33 cellular contexts compared by ENCODE assay signal in genomic region chr17:3949418-3949817, GRCh38. TPM values are rescaled to one million over a fixed set of nuclear protein-coding genes. Genes with fewer than 3 reads are reported as not detected.
"Had no signal": no experiment of that assay in that cellular context is flagged by ENCODE, and none has a peak within 500 bp of the region (broad histone marks: within the 10 kb centered on the region; RNA-seq: fewer than 3 reads in every experiment).

No MANE protein-coding gene starts in this region.

- DNase-seq: activated CD4-positive, alpha-beta T cell treated with anti-CD3 and anti-CD28 coated beads, Interleukin-2, amount 10 ng/mL, durations not matched to agents 24 days and 14 days; activated CD8-positive, alpha-beta memory T cell treated with anti-CD3 and anti-CD28 coated beads, Interleukin-2, amount 50 U/mL, for 4 hours; activated effector memory CD4-positive, alpha-beta T cell treated with Interleukin-2 at 50 U/mL for 16 hours; activated naive CD4-positive, alpha-beta T cell treated with Interleukin-2 at 50 U/mL for 16 hours; activated naive CD8-positive, alpha-beta T cell treated with anti-CD3 and anti-CD28 coated beads, Interleukin-2, amount 10 ng/mL, durations not matched to agents 7 days and 5 days; activated T-cell treated with anti-CD3 and anti-CD28 coated beads, Interleukin-2, amount 50 U/mL, for 48 hours; amniotic stem cell; brain microvascular endothelial cell; cortex of kidney; effector memory CD8-positive, alpha-beta T cell; erythroblast; gastrocnemius medialis; glutamatergic neuron; islet precursor cell; left ventricle myocardium superior; ovary; stimulated activated CD4-positive, alpha-beta T cell treated with anti-CD3 and anti-CD28 coated beads, Interleukin-12 subunit alpha, Interleukin-12 subunit beta, amount 100 ng/mL, for 4 hours; stimulated activated CD4-positive, alpha-beta T cell treated with anti-CD3 and anti-CD28 coated beads, Interleukin-4, amount 100 ng/mL, for 1 hour; trophoblast cell had no signal

- FAIRE-seq: astrocyte, TTC549, urothelium cell line had no signal

- H3K27ac ChIP-seq: brain microvascular endothelial cell, gastrocnemius medialis, ovary, skin epidermis, thoracic aorta, VCaP had no signal

- H3K27ac Mint-ChIP-seq: activated CD4-positive, alpha-beta T cell treated with anti-CD3 and anti-CD28 coated beads, Interleukin-2, amount 10 ng/mL, durations not matched to agents 24 days and 14 days; activated naive CD8-positive, alpha-beta T cell treated with anti-CD3 and anti-CD28 coated beads, Interleukin-2, amount 10 ng/mL, durations not matched to agents 7 days and 5 days; nephron; stimulated activated naive CD8-positive, alpha-beta T cell treated with anti-CD3 and anti-CD28 coated beads, Interleukin-15, Interleukin-2, amounts not matched to agents 100 ng/mL and 50 ng/mL, for 24 hours had no signal

- H3K9me3 Mint-ChIP-seq: activated CD4-positive, alpha-beta T cell treated with anti-CD3 and anti-CD28 coated beads, Interleukin-2, amount 10 ng/mL, durations not matched to agents 24 days and 14 days; activated naive CD8-positive, alpha-beta T cell treated with anti-CD3 and anti-CD28 coated beads, Interleukin-2, amount 10 ng/mL, durations not matched to agents 7 days and 5 days; effector memory CD8-positive, alpha-beta T cell; nephron; stimulated activated naive CD8-positive, alpha-beta T cell treated with anti-CD3 and anti-CD28 coated beads, Interleukin-15, Interleukin-2, amounts not matched to agents 100 ng/mL and 50 ng/mL, for 24 hours had no signal

- H3K27me3 Mint-ChIP-seq: activated CD4-positive, alpha-beta T cell treated with anti-CD3 and anti-CD28 coated beads, Interleukin-2, amount 10 ng/mL, durations not matched to agents 24 days and 14 days; activated naive CD8-positive, alpha-beta T cell treated with anti-CD3 and anti-CD28 coated beads, Interleukin-2, amount 10 ng/mL, durations not matched to agents 7 days and 5 days; effector memory CD8-positive, alpha-beta T cell; stimulated activated naive CD8-positive, alpha-beta T cell treated with anti-CD3 and anti-CD28 coated beads, Interleukin-15, Interleukin-2, amounts not matched to agents 100 ng/mL and 50 ng/mL, for 24 hours had no signal

- H3K36me3 ChIP-seq: brain microvascular endothelial cell, gastrocnemius medialis, ovary had no signal

- H3K4me1 Mint-ChIP-seq: activated CD4-positive, alpha-beta T cell treated with anti-CD3 and anti-CD28 coated beads, Interleukin-2, amount 10 ng/mL, durations not matched to agents 24 days and 14 days; nephron had no signal

- ATAC-seq: activated CD4-positive, CD25-positive, alpha-beta regulatory T cell treated with anti-CD3 and anti-CD28 coated beads, Interleukin-2, amount 50 U/mL, for 24 hours; effector memory CD8-positive, alpha-beta T cell; gastrocnemius medialis; left ventricle myocardium superior; sciatic nerve had no signal

- H3K4me3 ChIP-seq: gastrocnemius medialis, ovary, skin epidermis, thoracic aorta had no signal

- H3K4me3 Mint-ChIP-seq: activated CD4-positive, alpha-beta T cell treated with anti-CD3 and anti-CD28 coated beads, Interleukin-2, amount 10 ng/mL, durations not matched to agents 24 days and 14 days; activated naive CD8-positive, alpha-beta T cell treated with anti-CD3 and anti-CD28 coated beads, Interleukin-2, amount 10 ng/mL, durations not matched to agents 7 days and 5 days; effector memory CD8-positive, alpha-beta T cell; nephron; stimulated activated naive CD8-positive, alpha-beta T cell treated with anti-CD3 and anti-CD28 coated beads, Interleukin-15, Interleukin-2, amounts not matched to agents 100 ng/mL and 50 ng/mL, for 24 hours had no signal

- H3K27me3 ChIP-seq: brain microvascular endothelial cell, gastrocnemius medialis, ovary had no signal

- H3K9me3 ChIP-seq: gastrocnemius medialis, ovary, thoracic aorta had no signal

RNA-seq across cellular contexts. Expression of gene P2RX1, which starts 33.2 kb away (rescaled TPM):
- total RNA-seq: activated CD8-positive, alpha-beta memory T cell treated with anti-CD3 and anti-CD28 coated beads for 36 hours; astrocyte; chondrocyte; lung microvascular endothelial cell; renal cortical epithelial cell had no signal
